1 cellular context compared by ENCODE assay signal in genomic region chr6:78781001-78781400, GRCh38.
TF ChIP-seq lines count a peak whose summit lies in the region.

No MANE protein-coding gene starts in this region.

TF ChIP-seq in GM23338, 12 proteins besides CTCF, POLR2A, EP300 and RAD21 (continued from another document):
- TF ChIP-seq ZNF462 (CRISPR knock-in tag; IDR thresholded peaks at IDR 0.05) (no peak), REST (IDR thresholded peaks at IDR 0.05; ENCODE audit: unreplicated experiment) (no peak), NANOG (IDR thresholded peaks at IDR 0.05; ENCODE audit: borderline replicate concordance) (no peak), POLR2AphosphoS5 (IDR thresholded peaks at IDR 0.05; ENCODE audit: low read depth) (no peak), STAT1 (IDR thresholded peaks at IDR 0.05; ENCODE audit: unreplicated experiment) (no peak), ZNF331 (CRISPR knock-in tag; IDR thresholded peaks at IDR 0.05; ENCODE audit: low read depth) (no peak), JUNB (IDR thresholded peaks at IDR 0.05; ENCODE audit: unreplicated experiment) (no peak)
